ENCODE assay signal across 2 cellular contexts in genomic region chr5:13831236-13831810, GRCh38.
TF ChIP-seq lines count a peak whose summit lies in the region.

No MANE protein-coding gene starts in this region.

TF ChIP-seq in IMR-90, 13 proteins besides CTCF, POLR2A, EP300 and RAD21:
- TF ChIP-seq BHLHE40 (IDR thresholded peaks at IDR 0.05; ENCODE audit: low read depth, low read length) (no peak), MAZ (IDR thresholded peaks at IDR 0.05; ENCODE audit: borderline replicate concordance, low read depth, low read length) (no peak), USF2 (IDR thresholded peaks at IDR 0.05; ENCODE audit: low read depth, low read length) (no peak), ELK1 (IDR thresholded peaks at IDR 0.05; ENCODE audit: borderline replicate concordance, low read depth, low read length) (no peak), FOS (IDR thresholded peaks at IDR 0.05; ENCODE audit: low read depth, low read length) (no peak), SMC3 (IDR thresholded peaks at IDR 0.05; ENCODE audit: low read depth, low read length) (no peak), NFE2L2 (IDR thresholded peaks at IDR 0.05; ENCODE audit: low read depth, low read length) (no peak)

TF ChIP-seq in liver, 16 proteins besides CTCF, POLR2A, EP300 and RAD21:
- no peak for TF ChIP-seq TAF1 (conservative IDR thresholded peaks at IDR 0.05)
- TF ChIP-seq NR2F2 (IDR thresholded peaks at IDR 0.05) = no peak
- TF ChIP-seq MAX (IDR thresholded peaks at IDR 0.05) = no peak
- no peak for TF ChIP-seq RXRA (IDR thresholded peaks at IDR 0.05)
- TF ChIP-seq ZBTB33 (IDR thresholded peaks at IDR 0.05) = no peak
- no peak for TF ChIP-seq FOXA1 (IDR thresholded peaks at IDR 0.05)
- no peak for TF ChIP-seq FOXA2 (IDR thresholded peaks at IDR 0.05)
- TF ChIP-seq REST (IDR thresholded peaks at IDR 0.05) = no peak
- no peak for TF ChIP-seq HNF4G (IDR thresholded peaks at IDR 0.05)
- no peak for TF ChIP-seq EGR1 (IDR thresholded peaks at IDR 0.05; ENCODE audit: low read depth in 2 of 2)
- TF ChIP-seq GABPA (IDR thresholded peaks at IDR 0.05 in 1 of 2, conservative IDR thresholded peaks at IDR 0.05 in 1 of 2) = no peak
- TF ChIP-seq HNF4A (conservative IDR thresholded peaks at IDR 0.05) = no peak
- no peak for TF ChIP-seq ATF3 (IDR thresholded peaks at IDR 0.05)
- TF ChIP-seq JUND (IDR thresholded peaks at IDR 0.05) = no peak
- TF ChIP-seq SP1 (IDR thresholded peaks at IDR 0.05) = no peak
